Comparison of ENCODE assay signal across 26 cellular contexts in genomic region chr4:55512077-55512476, GRCh38.
"Had no signal": no experiment of that assay in that cellular context is flagged by ENCODE, and none has a peak within 500 bp of the region (broad histone marks: within the 10 kb centered on the region; RNA-seq: fewer than 3 reads in every experiment).

No MANE protein-coding gene starts in this region.

- H3K27ac Mint-ChIP-seq: mesothelial cell of epicardium had no signal

- H3K27me3 ChIP-seq: dorsolateral prefrontal cortex, esophagus squamous epithelium, gastrocnemius medialis, heart right ventricle, left lung had no signal

- H3K36me3 ChIP-seq: gastrocnemius medialis had no signal

- ATAC-seq: esophagus mucosa, gastrocnemius medialis, heart right ventricle, left cardiac atrium, left lung, left ventricle myocardium superior, lower lobe of right lung, mucosa of descending colon had no signal

- H3K9me3 ChIP-seq: esophagus squamous epithelium, gastrocnemius medialis, left lung, lower lobe of right lung, mucosa of descending colon had no signal

- H3K4me1 ChIP-seq: esophagus squamous epithelium, gastrocnemius medialis, left lung, lower lobe of right lung had no signal

- FAIRE-seq: colon, endothelial cell of umbilical vein, keratinocyte had no signal

- H3K27ac ChIP-seq: coronary artery, dorsolateral prefrontal cortex, esophagus squamous epithelium, gastrocnemius medialis, heart right ventricle, left lung, lower lobe of right lung had no signal

- H3K4me3 ChIP-seq: coronary artery, dorsolateral prefrontal cortex, esophagus squamous epithelium, gastrocnemius medialis, heart right ventricle, left lung, lower lobe of right lung, mucosa of descending colon had no signal

- H3K27me3 Mint-ChIP-seq: naive B cell had no signal

- DNase-seq: dermis blood vessel endothelial cell; dorsolateral prefrontal cortex; effector CD4-positive, alpha-beta T cell; effector memory CD4-positive, alpha-beta T cell; erythroblast; esophagus squamous epithelium; foreskin fibroblast; foreskin melanocyte; gastrocnemius medialis; glutamatergic neuron; head of caudate nucleus; heart right ventricle; hippocampal formation; left cardiac atrium; left lung; left ventricle myocardium superior; lower lobe of right lung; mesenchymal stem cell; mucosa of descending colon; naive B cell had no signal

- H3K4me3 Mint-ChIP-seq: mesothelial cell of epicardium, naive B cell had no signal
